15 cellular contexts compared by ENCODE assay signal in genomic region chr6:43846556-43846955, GRCh38.
"Had no signal": no experiment of that assay in that cellular context is flagged by ENCODE, and none has a peak within 500 bp of the region (broad histone marks: within the 10 kb centered on the region; RNA-seq: fewer than 3 reads in every experiment).

No MANE protein-coding gene starts in this region.

- DNase-seq: activated CD4-positive, alpha-beta T cell treated with anti-CD3 and anti-CD28 coated beads for 48 hours; activated naive CD4-positive, alpha-beta T cell; body of pancreas; central memory CD4-positive, alpha-beta T cell; hippocampal formation; naive thymus-derived CD8-positive, alpha-beta T cell; occipital lobe; right cardiac atrium; spleen; stimulated activated CD4-positive, alpha-beta T cell treated with anti-CD3 and anti-CD28 coated beads, Interleukin-1b, Interleukin-23, amount 100 ng/mL, for 48 hours; stimulated activated naive CD4-positive, alpha-beta T cell; substantia nigra; T-helper 1 cell; transverse colon; WERI-Rb-1 had no signal

- ATAC-seq: body of pancreas; naive thymus-derived CD8-positive, alpha-beta T cell; right cardiac atrium had no signal

- H3K4me3 ChIP-seq: body of pancreas, spleen, transverse colon had no signal

- H3K4me1 ChIP-seq: body of pancreas, spleen had no signal

- H3K9me3 ChIP-seq: body of pancreas, spleen, transverse colon had no signal

- H3K36me3 ChIP-seq: spleen, transverse colon, WERI-Rb-1 had no signal
